ENCODE assay signal across 8 cellular contexts in the genomic region with DNA sequence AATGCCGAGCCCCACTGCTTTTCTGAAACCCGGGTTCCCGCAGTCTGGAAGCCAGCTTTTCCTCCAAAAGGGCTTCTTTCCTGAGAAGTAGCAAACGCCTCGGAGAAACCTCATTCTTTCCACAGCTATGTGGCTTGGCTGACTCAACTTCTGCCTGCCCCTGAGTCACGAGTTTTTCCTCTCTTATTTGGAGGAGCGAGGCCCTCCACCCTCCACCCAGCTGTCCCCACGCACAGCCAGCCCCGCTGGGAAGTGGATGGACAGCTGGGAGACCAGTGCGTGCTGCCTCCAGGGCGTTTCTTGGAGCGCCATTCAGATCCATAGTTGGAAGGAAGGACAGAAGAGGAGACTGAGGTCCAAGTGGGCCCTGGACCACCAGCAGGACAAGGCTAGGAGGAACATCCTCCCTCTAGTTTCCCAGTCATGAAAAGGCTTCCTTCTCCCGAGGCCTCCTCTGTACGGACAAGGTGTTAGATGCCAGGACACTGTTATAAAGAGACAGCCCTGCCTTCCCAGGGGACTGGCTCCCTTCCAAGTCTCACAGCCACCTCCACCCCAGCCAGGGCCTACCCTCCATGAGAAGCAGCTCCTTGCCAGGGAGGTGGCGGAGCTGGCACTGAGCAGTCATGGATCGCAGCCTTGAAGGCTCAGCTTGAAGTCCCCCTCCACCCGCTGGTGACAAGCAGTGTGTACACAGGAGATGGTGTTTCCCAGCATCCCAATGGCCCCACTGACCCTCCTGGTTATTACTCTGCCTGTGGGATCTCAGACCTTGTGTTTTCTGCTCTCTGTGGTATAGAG. TPM values are rescaled to one million over a fixed set of nuclear protein-coding genes. Genes with fewer than 3 reads are reported as not detected.
DNase-seq lines count a peak whose midpoint lies in the region; ATAC-seq and TF ChIP-seq lines count a peak whose summit lies in the region.

No MANE protein-coding gene starts in this region.

- TF ChIP-seq CTCF in coronary artery (IDR thresholded peaks at IDR 0.05), result no peak

- DNase-seq in Caki2 (ENCODE audit: low read depth) (peak; percentile 67), OCI-M1 (lab: John Stamatoyannopoulos, UW) (peak; percentile 52), coronary artery (ENCODE audit: low spot score) (peak; percentile 90), myocyte (ENCODE audit: low read depth) (peak; percentile 97), germinal center (ENCODE audit: low spot score) (no peak)

- H3K27ac ChIP-seq in coronary artery, result peak overlapping the region; percentile 95 to 96

- no peak for ATAC-seq in GM18870 (IDR thresholded peaks at IDR 0.05; ENCODE audit: unreplicated experiment)
- ATAC-seq in GM19397 (IDR thresholded peaks at IDR 0.05; ENCODE audit: unreplicated experiment), result no peak
- no peak for ATAC-seq in HG02973 (IDR thresholded peaks at IDR 0.05; ENCODE audit: unreplicated experiment)

- peak overlapping the region; percentile 49 for H3K4me3 ChIP-seq in coronary artery

- in situ Hi-C loops in Caki2 (cut with HindIII; ENCODE audit: low pct_unique_long_range_greater_than_20kb, low sequenced_read_pairs), result no loop called here

RNA-seq across cellular contexts. Expression of gene PLEKHF1, which starts 2.5 kb away (rescaled TPM):
- 27.5 and 31.4 TPM in 2 replicates for total RNA-seq in Caki2 (2014; rRNA removed; shearing (Covaris generic); ENCODE audit: low replicate concordance)
- 29.3 and 38.1 TPM in 2 replicates for total RNA-seq in myocyte
- 31.5 TPM for polyA plus RNA-seq in myocyte (2012)

RNA-seq across cellular contexts. Expression of gene C19orf12, which starts 52.3 kb away (rescaled TPM):
- total RNA-seq in Caki2 (2014; rRNA removed; shearing (Covaris generic); ENCODE audit: low replicate concordance), result 20.9 and 49.2 TPM in 2 replicates
- total RNA-seq in myocyte, result 64.7 and 69.7 TPM in 2 replicates
- polyA plus RNA-seq in myocyte (2012), result 51.9 TPM

RNA-seq across cellular contexts. Expression of gene POP4, which starts 56.7 kb away (rescaled TPM):
- total RNA-seq in Caki2 (2014; rRNA removed; shearing (Covaris generic); ENCODE audit: low replicate concordance), result 141 and 190 TPM in 2 replicates
- total RNA-seq in myocyte, result 58.3 and 67.9 TPM in 2 replicates
- polyA plus RNA-seq in myocyte (2012), result 71.5 TPM
